In genomic region chr2:213036836-213037235, GRCh38 we compare ENCODE assay signal across 16 cellular contexts.
A peak's percentile ranks its signal among the peaks of the same experiment; 100 is the strongest.
DNase-seq lines count a peak whose midpoint lies in the region; ATAC-seq, FAIRE-seq and TF ChIP-seq lines count a peak whose summit lies in the region.
"Had no signal": no experiment of that assay in that cellular context is flagged by ENCODE, and none has a peak within 500 bp of the region (broad histone marks: within the 10 kb centered on the region; RNA-seq: fewer than 3 reads in every experiment).

No MANE protein-coding gene starts in this region.

- H4K20me1 ChIP-seq in BLaER1, result no peaks in the 10 kb centered on the region
- H4K20me1 ChIP-seq in astrocyte (ENCODE audit: insufficient read depth, low read length), result no peaks in the 10 kb centered on the region

- H3K27me3 ChIP-seq in BLaER1, result no peaks in the 10 kb centered on the region
- H3K27me3 ChIP-seq in astrocyte (ENCODE audit: insufficient read depth, low read length), result no peaks in the 10 kb centered on the region
- H3K27me3 ChIP-seq: vagina had no signal

- H3K4me3 ChIP-seq in BLaER1, result no peak overlapping the region
- H3K4me3 ChIP-seq in astrocyte (ENCODE audit: insufficient read depth, low read depth, low read length), result no peak overlapping the region
- H3K4me3 ChIP-seq: vagina had no signal

- H3K36me3 ChIP-seq in BLaER1 (0 out of 2 replicates have a peak, but pooled peaks cover 5% of the 10 kb centered on the region), astrocyte (ENCODE audit: insufficient read depth, low read length) (no peaks in the 10 kb centered on the region)
- H3K36me3 ChIP-seq: vagina had no signal

- H3K27me3 Mint-ChIP-seq in astrocyte (ENCODE audit: low read depth, unreplicated experiment), result no peaks in the 10 kb centered on the region

- peaks cover 11% of the 10 kb centered on the region for H3K4me1 Mint-ChIP-seq in astrocyte (ENCODE audit: low read depth, unreplicated experiment)

- no peak for FAIRE-seq in astrocyte (lab: Jason Lieb, UNC)
- FAIRE-seq: G401.6 had no signal

- no peak overlapping the region for H3K4me3 Mint-ChIP-seq in astrocyte (ENCODE audit: unreplicated experiment)
- H3K4me3 Mint-ChIP-seq: activated CD4-positive, alpha-beta T cell treated with anti-CD3 and anti-CD28 coated beads, Interleukin-2, amount 10 ng/mL, durations not matched to agents 24 days and 14 days; T-helper 1 cell treated with Interleukin-12 subunit alpha and Interleukin-12 subunit beta and Interleukin-4 antibody, amounts not matched to agents 30 μg/mL and 1 μg/mL, for 36 hours had no signal

- no peak overlapping the region for H2AFZ ChIP-seq in astrocyte (ENCODE audit: low read depth, low read length)

- H3K27ac ChIP-seq in BLaER1 (peak overlapping the region; percentile 85), astrocyte (ENCODE audit: low read depth, low read length) (no peak overlapping the region)
- H3K27ac ChIP-seq: vagina had no signal

- peak overlapping the region; percentile 54 for H3K27ac Mint-ChIP-seq in astrocyte (ENCODE audit: unreplicated experiment)
- H3K27ac Mint-ChIP-seq: activated CD4-positive, alpha-beta T cell treated with anti-CD3 and anti-CD28 coated beads, Interleukin-2, amount 10 ng/mL, durations not matched to agents 24 days and 14 days; T-helper 1 cell treated with Interleukin-12 subunit alpha and Interleukin-12 subunit beta and Interleukin-4 antibody, amounts not matched to agents 30 μg/mL and 1 μg/mL, for 36 hours had no signal

- H3K36me3 Mint-ChIP-seq in astrocyte (ENCODE audit: low read depth, unreplicated experiment), result peaks cover 2% of the 10 kb centered on the region

- DNase-seq in HCEC 1CT (peak; percentile 62), astrocyte (ENCODE audit: low read depth) (peak; percentile 61), myocyte (ENCODE audit: low read depth) (peak; percentile 22), NCI-H1105 (lab: John Stamatoyannopoulos, UW) (no peak), NCI-H82 (lab: John Stamatoyannopoulos, UW) (no peak)
- DNase-seq: activated CD4-positive, alpha-beta T cell treated with anti-CD3 and anti-CD28 coated beads, Interleukin-2, amount 10 ng/mL, durations not matched to agents 24 days and 14 days; C1 segment of cervical spinal cord; effector CD4-positive, alpha-beta T cell; NCI-H510A; stimulated activated CD4-positive, alpha-beta T cell treated with anti-CD3 and anti-CD28 coated beads, Interleukin-2, amount 100 ng/mL, for 24 hours had no signal

- H3K79me2 ChIP-seq in astrocyte (ENCODE audit: insufficient read depth, low read length), result no peaks in the 10 kb centered on the region

- H3K9me3 ChIP-seq in BLaER1, result peaks cover 9% of the 10 kb centered on the region; the same call in 1 of the 2 replicates
- no peaks in the 10 kb centered on the region for H3K9me3 ChIP-seq in astrocyte (ENCODE audit: insufficient read depth, low read depth, low read length)
- H3K9me3 ChIP-seq: vagina had no signal

- TF ChIP-seq CTCF in astrocyte (IDR thresholded peaks at IDR 0.05; ENCODE audit: insufficient read depth, low read depth, low read length), result no peak

- ATAC-seq in GM19395 (IDR thresholded peaks at IDR 0.05; ENCODE audit: unreplicated experiment) (no peak), HG03354 (IDR thresholded peaks at IDR 0.05; ENCODE audit: poor library complexity, severe bottlenecking, unreplicated experiment) (no peak)

- H3K9me3 Mint-ChIP-seq in astrocyte (ENCODE audit: unreplicated experiment), result no peaks in the 10 kb centered on the region
- H3K9me3 Mint-ChIP-seq: activated CD4-positive, alpha-beta T cell treated with anti-CD3 and anti-CD28 coated beads, Interleukin-2, amount 10 ng/mL, durations not matched to agents 24 days and 14 days; T-helper 1 cell treated with Interleukin-12 subunit alpha and Interleukin-12 subunit beta and Interleukin-4 antibody, amounts not matched to agents 30 μg/mL and 1 μg/mL, for 36 hours had no signal

- H3K4me2 ChIP-seq in BLaER1, result peak overlapping the region; percentile 89
- no peak overlapping the region for H3K4me2 ChIP-seq in astrocyte (ENCODE audit: low read length)

- H3K9ac ChIP-seq in BLaER1 (0 out of 2 replicates have a peak overlapping the region, but pooled peaks have one; percentile 65), astrocyte (ENCODE audit: low read length) (no peak overlapping the region)

- peaks cover 49% of the 10 kb centered on the region for H3K4me1 ChIP-seq in BLaER1
- H3K4me1 ChIP-seq in astrocyte (ENCODE audit: insufficient read depth, low read length), result no peaks in the 10 kb centered on the region

Comparison
In these comparisons a context has a peak if more than half of its experiments do, and no peak if none do; other contexts are left out.
1. DNase-seq: peak in HCEC 1CT (single experiment), astrocyte (single experiment) and myocyte (single experiment); none in NCI-H1105 (single experiment) and NCI-H82 (single experiment).